ENCODE assay signal across 8 cellular contexts in the genomic region with DNA sequence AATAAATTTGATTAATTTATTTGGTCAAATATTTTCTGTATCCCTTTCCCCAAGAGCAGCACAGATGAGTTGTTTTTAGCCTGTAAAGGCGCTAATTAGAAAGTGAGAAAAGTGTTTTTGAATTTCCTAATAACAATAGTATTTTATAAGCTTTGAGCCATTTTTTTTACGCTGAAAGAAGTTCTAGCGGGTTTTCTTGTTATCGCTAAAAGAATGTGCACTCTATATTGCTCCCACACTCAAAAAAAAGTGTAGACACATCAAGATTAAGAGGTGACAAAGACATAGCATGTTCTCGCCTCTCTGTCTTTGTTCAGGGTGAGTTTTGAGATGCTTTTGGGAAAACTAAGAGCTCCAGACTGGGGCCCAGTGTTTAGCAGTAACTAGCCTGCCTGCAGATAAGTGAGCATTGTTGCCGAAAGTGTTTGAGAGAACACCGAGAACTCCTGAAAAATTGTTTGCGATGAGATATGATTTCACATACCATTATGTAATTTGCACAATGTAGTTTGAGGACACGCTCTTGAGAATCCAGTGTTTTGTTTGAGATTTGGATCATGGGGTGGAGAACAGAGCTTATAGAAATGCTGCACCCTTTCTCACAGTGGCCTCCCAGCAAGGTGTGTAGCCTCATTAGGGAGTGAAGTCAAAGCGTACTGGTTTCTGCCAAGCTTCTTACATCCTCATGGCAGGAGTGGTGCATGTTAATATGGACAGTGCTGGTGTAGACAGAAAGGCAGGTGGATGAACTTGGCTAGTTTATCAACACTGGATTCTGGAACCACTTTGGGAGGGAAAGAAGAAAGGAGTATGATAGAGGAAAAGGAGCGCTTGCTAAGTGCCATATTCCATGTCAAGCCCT. TPM values are rescaled to one million over a fixed set of nuclear protein-coding genes. Genes with fewer than 3 reads are reported as not detected.
A peak's percentile ranks its signal among the peaks of the same experiment; 100 is the strongest.
DNase-seq lines count a peak whose midpoint lies in the region; ATAC-seq and TF ChIP-seq lines count a peak whose summit lies in the region.

No MANE protein-coding gene starts in this region.

- H3K9me3 ChIP-seq in naive thymus-derived CD4-positive, alpha-beta T cell (ENCODE audit: control insufficient read depth in 2 of 3, low read length in 3 of 3): no peaks in the 10 kb centered on the region

- H3K27ac Mint-ChIP-seq in naive thymus-derived CD4-positive, alpha-beta T cell: no peak overlapping the region

- no peaks in the 10 kb centered on the region for H3K4me1 ChIP-seq in KMS-11 (ENCODE audit: low read depth, poor library complexity, severe bottlenecking)
- peaks cover 16 to 20% of the 10 kb centered on the region in 2 donors for H3K4me1 ChIP-seq in naive thymus-derived CD4-positive, alpha-beta T cell (ENCODE audit: control insufficient read depth in 2 of 2, insufficient read depth in 2 of 2, low read length in 2 of 2)

- DNase-seq in AG10803 (ENCODE audit: low read depth) (no peak), dermis blood vessel endothelial cell (peak; percentile 46), CD1c-positive myeloid dendritic cell (ENCODE audit: extremely low spot score) (no peak)
- DNase-seq in naive thymus-derived CD4-positive, alpha-beta T cell: no peak

- TF ChIP-seq CTCF in AG10803 (conservative IDR thresholded peaks at IDR 0.05; ENCODE audit: low read length): no peak
- TF ChIP-seq CTCF in KMS-11 (conservative IDR thresholded peaks at IDR 0.05; ENCODE audit: low read depth, low read length): no peak

- no peak overlapping the region for H3K9ac ChIP-seq in KMS-11

- peaks cover 32 to 40% (median 38%) of the 10 kb centered on the region in 5 donors for H3K27me3 Mint-ChIP-seq in naive thymus-derived CD4-positive, alpha-beta T cell

- intact Hi-C loops in naive thymus-derived CD4-positive, alpha-beta T cell (cut with micrococcal nuclease): loop anchor here (5.0 to 10.0 kb wide), 3 partner anchors 115 to 313 kb away; partner anchors contain the start of genes IQGAP2 (in 1 of the 2) and S100Z (in 1 of the 2)

- POLR2A ChIA-PET in naive thymus-derived CD4-positive, alpha-beta T cell (lab: Charles Lee): no interaction called here

- H4K20me1 ChIP-seq in KMS-11 (ENCODE audit: insufficient read depth): no peaks in the 10 kb centered on the region

- H3K27ac ChIP-seq in KMS-11: no peak overlapping the region
- no peak overlapping the region for H3K27ac ChIP-seq in naive thymus-derived CD4-positive, alpha-beta T cell (ENCODE audit: low read depth, low read length)

- H2AFZ ChIP-seq in KMS-11 (ENCODE audit: low read depth): no peak overlapping the region

- peak overlapping the region; percentile 73 for H3K4me3 ChIP-seq in AG10803 (ENCODE audit: low read length)
- no peak overlapping the region for H3K4me3 ChIP-seq in KMS-11 (IDR thresholded peaks at IDR 0.05; ENCODE audit: insufficient read depth, low read depth, low read length)
- peak overlapping the region; percentile 78 for H3K4me3 ChIP-seq in naive thymus-derived CD4-positive, alpha-beta T cell (ENCODE audit: low read length)

- no peaks in the 10 kb centered on the region for H3K9me3 Mint-ChIP-seq in naive thymus-derived CD4-positive, alpha-beta T cell

- peak overlapping the region; percentile 8 to 88 (median 79) for H3K4me3 Mint-ChIP-seq in naive thymus-derived CD4-positive, alpha-beta T cell

- H3K36me3 Mint-ChIP-seq in naive thymus-derived CD4-positive, alpha-beta T cell: peaks cover 0 to 4% (median 0%) of the 10 kb centered on the region in 5 donors

- H3K4me2 ChIP-seq in KMS-11: peak overlapping the region; percentile 99

- H3K36me3 ChIP-seq in KMS-11 (ENCODE audit: insufficient read depth): no peaks in the 10 kb centered on the region
- H3K36me3 ChIP-seq in naive thymus-derived CD4-positive, alpha-beta T cell (ENCODE audit: control insufficient read depth in 2 of 3, insufficient read depth in 3 of 3, low read length in 3 of 3): no peaks in the 10 kb centered on the region

- CTCF ChIA-PET in naive thymus-derived CD4-positive, alpha-beta T cell (lab: Charles Lee): interaction anchor here (1.2 kb wide), 1 partner anchor 56 kb away, joined by 3 read pairs; no protein-coding TSS in a partner anchor

- H3K4me1 Mint-ChIP-seq in naive thymus-derived CD4-positive, alpha-beta T cell: peaks cover 11 to 33% (median 28%) of the 10 kb centered on the region in 7 donors

- no peak for ATAC-seq in naive thymus-derived CD4-positive, alpha-beta T cell
- ATAC-seq in HG02623 (IDR thresholded peaks at IDR 0.05; ENCODE audit: unreplicated experiment) (no peak), HG03095 (IDR thresholded peaks at IDR 0.05; ENCODE audit: unreplicated experiment) (no peak), HG03196 (IDR thresholded peaks at IDR 0.05; ENCODE audit: unreplicated experiment) (no peak)

- no peaks in the 10 kb centered on the region for H3K27me3 ChIP-seq in KMS-11 (ENCODE audit: insufficient read depth, low read depth)
- peaks cover 0 to 17% of the 10 kb centered on the region in 2 donors for H3K27me3 ChIP-seq in naive thymus-derived CD4-positive, alpha-beta T cell (ENCODE audit: control insufficient read depth in 2 of 2, insufficient read depth in 2 of 2, low read length in 2 of 2)

- H3K79me2 ChIP-seq in KMS-11 (ENCODE audit: insufficient read depth, low read depth): no peaks in the 10 kb centered on the region

RNA-seq across cellular contexts. Expression of gene F2R, which starts 1.5 kb away (rescaled TPM):
- total RNA-seq in dermis blood vessel endothelial cell: 99.4 and 122 TPM in 2 replicates
- total RNA-seq in naive thymus-derived CD4-positive, alpha-beta T cell: 1 to 10 TPM in 3 of 5 experiments, under 1 TPM in 2; 0.65 to 8.2 (median 1.2) TPM
- under 1 TPM; 0.23 to 0.43 TPM for polyA plus RNA-seq in naive thymus-derived CD4-positive, alpha-beta T cell

Comparison
In these comparisons a context has a peak if more than half of its experiments do, and no peak if none do; other contexts are left out.
1. RNA of gene F2R, which starts 1.5 kb away (total RNA-seq): 99.4 to 122 TPM in dermis blood vessel endothelial cell; 0.65 to 8.2 TPM in naive thymus-derived CD4-positive, alpha-beta T cell; every median in the first group is over 10 times any median in the second.